ENCODE assay signal across 1 cellular context in the genomic region with DNA sequence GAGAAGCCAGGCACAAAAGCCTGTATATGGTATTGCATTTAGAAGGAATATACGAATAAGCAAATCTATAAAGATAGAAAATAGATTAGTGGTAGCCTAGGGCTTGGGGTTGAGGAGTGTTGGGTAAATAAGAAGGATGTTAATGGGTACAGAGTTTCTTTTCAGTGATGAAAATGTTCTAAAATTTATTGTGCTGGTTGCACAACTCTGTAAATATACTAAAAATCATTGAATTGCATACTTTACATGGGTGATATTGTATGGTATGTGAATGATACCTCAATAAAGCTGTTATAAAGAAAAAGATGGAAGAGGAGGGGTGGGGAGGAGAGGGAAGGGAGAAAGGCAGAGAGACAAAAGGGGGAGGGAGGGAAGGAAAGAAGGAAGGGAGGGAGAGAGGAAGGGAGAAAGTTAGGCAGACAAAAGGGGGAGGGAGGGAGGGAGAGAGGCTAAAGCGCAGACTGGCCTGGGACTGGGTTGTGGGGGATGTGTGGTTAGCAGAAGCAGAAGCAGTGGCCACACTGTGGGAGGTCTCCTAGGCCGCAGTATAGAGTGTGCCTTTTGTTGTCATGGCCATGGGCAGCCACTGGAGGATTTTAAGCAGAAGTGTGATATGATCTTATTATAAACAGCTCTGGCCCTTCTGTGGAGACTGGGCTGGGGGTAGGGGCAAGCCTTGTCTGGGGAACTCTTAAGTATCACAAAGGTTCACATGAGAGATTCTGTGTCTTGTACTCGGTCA.
TF ChIP-seq lines count a peak whose summit lies in the region.

No MANE protein-coding gene starts in this region.

TF ChIP-seq in GM12878, 131 proteins besides CTCF, POLR2A, EP300 and RAD21 (continued from another document and continues in another):
- TF ChIP-seq CUX1 (IDR thresholded peaks at IDR 0.05; ENCODE audit: insufficient replicate concordance, low read depth, low read length) (no peak), E4F1 (IDR thresholded peaks at IDR 0.05; ENCODE audit: borderline replicate concordance, partially characterized antibody) (no peak), ZNF622 (IDR thresholded peaks at IDR 0.05) (no peak), CBX3 (IDR thresholded peaks at IDR 0.05; ENCODE audit: borderline replicate concordance, low read depth) (no peak), IKZF2 (IDR thresholded peaks at IDR 0.05) (no peak; a peak in 1 of 4 replicates), MEF2A (IDR thresholded peaks at IDR 0.05; ENCODE audit: insufficient read depth, low read depth, low read length) (no peak), ZSCAN29 (IDR thresholded peaks at IDR 0.05) (no peak), TARDBP (IDR thresholded peaks at IDR 0.05; ENCODE audit: borderline replicate concordance) (no peak), DPF2 (IDR thresholded peaks at IDR 0.05) (no peak), FOS (IDR thresholded peaks at IDR 0.05; ENCODE audit: borderline replicate concordance, extremely low read depth, insufficient read length) (no peak), NFYA (IDR thresholded peaks at IDR 0.05; ENCODE audit: borderline replicate concordance, low read depth, low read length) (no peak), BHLHE40 (IDR thresholded peaks at IDR 0.05; ENCODE audit: borderline replicate concordance in 1 of 2, low read depth in 2 of 2, low read length in 1 of 2) (peak in 1 of 2 experiments; percentile 41; a peak in 1 of 4 replicates), SMAD1 (IDR thresholded peaks at IDR 0.05; ENCODE audit: low read depth, partially characterized antibody) (no peak), ASH2L (IDR thresholded peaks at IDR 0.05; ENCODE audit: borderline replicate concordance, low read depth) (no peak), NBN (IDR thresholded peaks at IDR 0.05) (0 out of 2 replicates have a peak, but pooled peaks have one; percentile 37), MYB (IDR thresholded peaks at IDR 0.05; ENCODE audit: borderline replicate concordance, low read depth, low read length) (no peak), ZZZ3 (IDR thresholded peaks at IDR 0.05; ENCODE audit: control insufficient read depth, insufficient read length, low read depth) (no peak), ZNF384 (IDR thresholded peaks at IDR 0.05; ENCODE audit: borderline replicate concordance, low read depth, low read length) (no peak), IRF4 (IDR thresholded peaks at IDR 0.05; ENCODE audit: low read depth, low read length) (no peak), RB1 (IDR thresholded peaks at IDR 0.05; ENCODE audit: borderline replicate concordance) (no peak), SIN3A (IDR thresholded peaks at IDR 0.05; ENCODE audit: low read depth, low read length) (no peak), PAX5 (IDR thresholded peaks at IDR 0.05; ENCODE audit: borderline replicate concordance, low read depth, low read length) (peak; percentile 70; the same call in 1 of the 2 replicates), KDM1A (IDR thresholded peaks at IDR 0.05; ENCODE audit: borderline replicate concordance) (no peak), RBBP5 (conservative IDR thresholded peaks at IDR 0.05) (no peak), MYC (IDR thresholded peaks at IDR 0.05; ENCODE audit: insufficient read depth, insufficient read length, insufficient replicate concordance, low read length, severe bottlenecking) (no peak), ETV6 (conservative IDR thresholded peaks at IDR 0.05 in 1 of 2, IDR thresholded peaks at IDR 0.05 in 1 of 2; ENCODE audit: borderline replicate concordance in 1 of 2, low read depth in 1 of 2) (no peak), ESRRA (IDR thresholded peaks at IDR 0.05; ENCODE audit: low read length) (no peak), SUPT20H (IDR thresholded peaks at IDR 0.05; ENCODE audit: borderline replicate concordance, control insufficient read depth, low read depth, low read length) (no peak), NR2C1 (IDR thresholded peaks at IDR 0.05) (no peak)
- TF ChIP-seq, protein P1, sequence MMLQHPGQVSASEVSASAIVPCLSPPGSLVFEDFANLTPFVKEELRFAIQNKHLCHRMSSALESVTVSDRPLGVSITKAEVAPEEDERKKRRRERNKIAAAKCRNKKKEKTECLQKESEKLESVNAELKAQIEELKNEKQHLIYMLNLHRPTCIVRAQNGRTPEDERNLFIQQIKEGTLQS (IDR thresholded peaks at IDR 0.05; ENCODE audit: borderline replicate concordance, extremely low read depth, low read depth, low read length): no peak
- TF ChIP-seq, protein P2, sequence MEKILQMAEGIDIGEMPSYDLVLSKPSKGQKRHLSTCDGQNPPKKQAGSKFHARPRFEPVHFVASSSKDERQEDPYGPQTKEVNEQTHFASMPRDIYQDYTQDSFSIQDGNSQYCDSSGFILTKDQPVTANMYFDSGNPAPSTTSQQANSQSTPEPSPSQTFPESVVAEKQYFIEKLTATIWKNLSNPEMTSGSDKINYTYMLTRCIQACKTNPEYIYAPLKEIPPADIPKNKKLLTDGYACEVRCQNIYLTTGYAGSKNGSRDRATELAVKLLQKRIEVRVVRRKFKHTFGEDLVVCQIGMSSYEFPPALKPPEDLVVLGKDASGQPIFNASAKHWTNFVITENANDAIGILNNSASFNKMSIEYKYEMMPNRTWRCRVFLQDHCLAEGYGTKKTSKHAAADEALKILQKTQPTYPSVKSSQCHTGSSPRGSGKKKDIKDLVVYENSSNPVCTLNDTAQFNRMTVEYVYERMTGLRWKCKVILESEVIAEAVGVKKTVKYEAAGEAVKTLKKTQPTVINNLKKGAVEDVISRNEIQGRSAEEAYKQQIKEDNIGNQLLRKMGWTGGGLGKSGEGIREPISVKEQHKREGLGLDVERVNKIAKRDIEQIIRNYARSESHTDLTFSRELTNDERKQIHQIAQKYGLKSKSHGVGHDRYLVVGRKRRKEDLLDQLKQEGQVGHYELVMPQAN (conservative IDR thresholded peaks at IDR 0.05): no peak
- TF ChIP-seq, protein P3, sequence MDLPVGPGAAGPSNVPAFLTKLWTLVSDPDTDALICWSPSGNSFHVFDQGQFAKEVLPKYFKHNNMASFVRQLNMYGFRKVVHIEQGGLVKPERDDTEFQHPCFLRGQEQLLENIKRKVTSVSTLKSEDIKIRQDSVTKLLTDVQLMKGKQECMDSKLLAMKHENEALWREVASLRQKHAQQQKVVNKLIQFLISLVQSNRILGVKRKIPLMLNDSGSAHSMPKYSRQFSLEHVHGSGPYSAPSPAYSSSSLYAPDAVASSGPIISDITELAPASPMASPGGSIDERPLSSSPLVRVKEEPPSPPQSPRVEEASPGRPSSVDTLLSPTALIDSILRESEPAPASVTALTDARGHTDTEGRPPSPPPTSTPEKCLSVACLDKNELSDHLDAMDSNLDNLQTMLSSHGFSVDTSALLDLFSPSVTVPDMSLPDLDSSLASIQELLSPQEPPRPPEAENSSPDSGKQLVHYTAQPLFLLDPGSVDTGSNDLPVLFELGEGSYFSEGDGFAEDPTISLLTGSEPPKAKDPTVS (IDR thresholded peaks at IDR 0.05; ENCODE audit: low read depth, low read length): no peak
- TF ChIP-seq, protein P4, sequence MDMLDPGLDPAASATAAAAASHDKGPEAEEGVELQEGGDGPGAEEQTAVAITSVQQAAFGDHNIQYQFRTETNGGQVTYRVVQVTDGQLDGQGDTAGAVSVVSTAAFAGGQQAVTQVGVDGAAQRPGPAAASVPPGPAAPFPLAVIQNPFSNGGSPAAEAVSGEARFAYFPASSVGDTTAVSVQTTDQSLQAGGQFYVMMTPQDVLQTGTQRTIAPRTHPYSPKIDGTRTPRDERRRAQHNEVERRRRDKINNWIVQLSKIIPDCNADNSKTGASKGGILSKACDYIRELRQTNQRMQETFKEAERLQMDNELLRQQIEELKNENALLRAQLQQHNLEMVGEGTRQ (IDR thresholded peaks at IDR 0.05; ENCODE audit: borderline replicate concordance, low read depth, low read length): no peak
- TF ChIP-seq, protein P5, sequence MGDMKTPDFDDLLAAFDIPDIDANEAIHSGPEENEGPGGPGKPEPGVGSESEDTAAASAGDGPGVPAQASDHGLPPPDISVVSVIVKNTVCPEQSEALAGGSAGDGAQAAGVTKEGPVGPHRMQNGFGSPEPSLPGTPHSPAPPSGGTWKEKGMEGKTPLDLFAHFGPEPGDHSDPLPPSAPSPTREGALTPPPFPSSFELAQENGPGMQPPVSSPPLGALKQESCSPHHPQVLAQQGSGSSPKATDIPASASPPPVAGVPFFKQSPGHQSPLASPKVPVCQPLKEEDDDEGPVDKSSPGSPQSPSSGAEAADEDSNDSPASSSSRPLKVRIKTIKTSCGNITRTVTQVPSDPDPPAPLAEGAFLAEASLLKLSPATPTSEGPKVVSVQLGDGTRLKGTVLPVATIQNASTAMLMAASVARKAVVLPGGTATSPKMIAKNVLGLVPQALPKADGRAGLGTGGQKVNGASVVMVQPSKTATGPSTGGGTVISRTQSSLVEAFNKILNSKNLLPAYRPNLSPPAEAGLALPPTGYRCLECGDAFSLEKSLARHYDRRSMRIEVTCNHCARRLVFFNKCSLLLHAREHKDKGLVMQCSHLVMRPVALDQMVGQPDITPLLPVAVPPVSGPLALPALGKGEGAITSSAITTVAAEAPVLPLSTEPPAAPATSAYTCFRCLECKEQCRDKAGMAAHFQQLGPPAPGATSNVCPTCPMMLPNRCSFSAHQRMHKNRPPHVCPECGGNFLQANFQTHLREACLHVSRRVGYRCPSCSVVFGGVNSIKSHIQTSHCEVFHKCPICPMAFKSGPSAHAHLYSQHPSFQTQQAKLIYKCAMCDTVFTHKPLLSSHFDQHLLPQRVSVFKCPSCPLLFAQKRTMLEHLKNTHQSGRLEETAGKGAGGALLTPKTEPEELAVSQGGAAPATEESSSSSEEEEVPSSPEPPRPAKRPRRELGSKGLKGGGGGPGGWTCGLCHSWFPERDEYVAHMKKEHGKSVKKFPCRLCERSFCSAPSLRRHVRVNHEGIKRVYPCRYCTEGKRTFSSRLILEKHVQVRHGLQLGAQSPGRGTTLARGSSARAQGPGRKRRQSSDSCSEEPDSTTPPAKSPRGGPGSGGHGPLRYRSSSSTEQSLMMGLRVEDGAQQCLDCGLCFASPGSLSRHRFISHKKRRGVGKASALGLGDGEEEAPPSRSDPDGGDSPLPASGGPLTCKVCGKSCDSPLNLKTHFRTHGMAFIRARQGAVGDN (IDR thresholded peaks at IDR 0.05): no peak
